ENCODE assay signal across 11 cellular contexts in genomic region chr19:16895467-16896097, GRCh38. TPM values are rescaled to one million over a fixed set of nuclear protein-coding genes. Genes with fewer than 3 reads are reported as not detected.
DNase-seq lines count a peak whose midpoint lies in the region; ATAC-seq and TF ChIP-seq lines count a peak whose summit lies in the region.
"Had no signal": no experiment of that assay in that cellular context is flagged by ENCODE, and none has a peak within 500 bp of the region (broad histone marks: within the 10 kb centered on the region; RNA-seq: fewer than 3 reads in every experiment).

No MANE protein-coding gene starts in this region.

- H3K9me3 Mint-ChIP-seq in CD8-positive, alpha-beta T cell = no peaks in the 10 kb centered on the region
- no peaks in the 10 kb centered on the region for H3K9me3 Mint-ChIP-seq in neural crest cell

- no peaks in the 10 kb centered on the region for H3K36me3 ChIP-seq in CD8-positive, alpha-beta T cell (ENCODE audit: insufficient read depth, low read length)

- peaks cover 13% of the 10 kb centered on the region for H3K4me1 Mint-ChIP-seq in CD8-positive, alpha-beta T cell (ENCODE audit: low read depth)
- peaks cover 9% of the 10 kb centered on the region for H3K4me1 Mint-ChIP-seq in neural crest cell

- H3K27me3 ChIP-seq in CD8-positive, alpha-beta T cell (ENCODE audit: insufficient read depth, low read length) = no peaks in the 10 kb centered on the region

- H3K27ac ChIP-seq in CD8-positive, alpha-beta T cell (ENCODE audit: low read depth, low read length) = no peak overlapping the region

- TF ChIP-seq POLR2A in erythroblast (IDR thresholded peaks at IDR 0.05; ENCODE audit: low read length) = no peak

- TF ChIP-seq CTCF in CD8-positive, alpha-beta T cell (IDR thresholded peaks at IDR 0.05) = no peak
- no peak for TF ChIP-seq CTCF in neural crest cell (conservative IDR thresholded peaks at IDR 0.05)

- H3K27ac Mint-ChIP-seq in CD8-positive, alpha-beta T cell = no peak overlapping the region
- H3K27ac Mint-ChIP-seq in neural crest cell (ENCODE audit: unreplicated experiment) = no peak overlapping the region

- no peaks in the 10 kb centered on the region for H3K9me3 ChIP-seq in CD8-positive, alpha-beta T cell (ENCODE audit: low read length)

- POLR2A ChIA-PET in CD8-positive, alpha-beta T cell (lab: Charles Lee) = no interaction called here

- intact Hi-C loops in CD8-positive, alpha-beta T cell (cut with DNase I, micrococcal nuclease) = no loop called here

- ATAC-seq in CD8-positive, alpha-beta T cell = no peak
- no peak for ATAC-seq in GM19324 (IDR thresholded peaks at IDR 0.05; ENCODE audit: low FRiP score, unreplicated experiment)

- no peak overlapping the region for H3K4me3 ChIP-seq in CD8-positive, alpha-beta T cell (ENCODE audit: low read depth, low read length)

- no peak for DNase-seq in CD8-positive, alpha-beta T cell
- DNase-seq in OCI-M2 (lab: John Stamatoyannopoulos, UW; ENCODE audit: unreplicated experiment) (peak; percentile 71), erythroblast (lab: John Stamatoyannopoulos, UW) (peak; percentile 58 to 65), neural crest cell (ENCODE audit: low read depth, low spot score) (no peak), NCI-H1417 treated with DMSO at 0.1 percent for 48 hours (lab: John Stamatoyannopoulos, UW) (no peak), iPS-NIHi11 (ENCODE audit: low spot score) (no peak), NCI-H1417 (lab: John Stamatoyannopoulos, UW) (no peak)
- DNase-seq: activated CD8-positive, alpha-beta memory T cell treated with anti-CD3 and anti-CD28 coated beads for 24 hours; EL; KBM-7 had no signal

- peaks cover 40% of the 10 kb centered on the region for H3K27me3 Mint-ChIP-seq in CD8-positive, alpha-beta T cell (ENCODE audit: low read depth)
- H3K27me3 Mint-ChIP-seq in neural crest cell (ENCODE audit: low read depth) = peaks cover 35% of the 10 kb centered on the region

- peaks cover 26% of the 10 kb centered on the region for H3K4me1 ChIP-seq in CD8-positive, alpha-beta T cell (ENCODE audit: insufficient read depth, low read length)

- peak overlapping the region; percentile 58 for H3K4me3 Mint-ChIP-seq in CD8-positive, alpha-beta T cell
- H3K4me3 Mint-ChIP-seq in neural crest cell = peak overlapping the region; percentile 71

- CTCF ChIA-PET in CD8-positive, alpha-beta T cell (lab: Charles Lee) = no interaction called here

- no peaks in the 10 kb centered on the region for H3K36me3 Mint-ChIP-seq in CD8-positive, alpha-beta T cell
- no peaks in the 10 kb centered on the region for H3K36me3 Mint-ChIP-seq in neural crest cell (ENCODE audit: low read depth)

RNA-seq across cellular contexts. Expression of gene F2RL3, which starts 6.8 kb away (rescaled TPM):
- not detected for total RNA-seq in CD8-positive, alpha-beta T cell
- total RNA-seq in neural crest cell = not detected in 2 replicates

Comparison
In these comparisons a context has a peak if more than half of its experiments do, and no peak if none do; other contexts are left out.
1. DNase-seq: peak in OCI-M2 (single experiment) and erythroblast (2 of 2); none in CD8-positive, alpha-beta T cell (0 of 7), neural crest cell (single experiment), NCI-H1417 treated with DMSO at 0.1 percent for 48 hours (single experiment), iPS-NIHi11 (single experiment) and NCI-H1417 (0 of 3).